8 cellular contexts compared by ENCODE assay signal in genomic region chr1:26472330-26472900, GRCh38. TPM values are rescaled to one million over a fixed set of nuclear protein-coding genes. Genes with fewer than 3 reads are reported as not detected.
DNase-seq lines count a peak whose midpoint lies in the region; ATAC-seq and TF ChIP-seq lines count a peak whose summit lies in the region.

Gene HMGN2 (plus strand): TSS chr1:26472440. CDS start chr1:26472613, 173 bp downstream.

- H3K27ac Mint-ChIP-seq in activated naive CD4-positive, alpha-beta T cell treated with anti-CD3 and anti-CD28 coated beads, Interleukin-2, amount 50 U/mL, for 72 hours, result peak within 1 kb of the TSS; percentile 94 to 99
- peak within 1 kb of the TSS; percentile 91 for H3K27ac Mint-ChIP-seq in glutamatergic neuron (ENCODE audit: unreplicated experiment)

- H3K27ac ChIP-seq in MM.1S (ENCODE audit: low read length), result peak within 1 kb of the TSS; percentile 98
- H3K27ac ChIP-seq in osteoblast (ENCODE audit: low read depth, low read length), result peak within 1 kb of the TSS; percentile 91
- H3K27ac ChIP-seq in temporal lobe (ENCODE audit: low read depth, low read length), result peak within 1 kb of the TSS; percentile 98

- H4K20me1 ChIP-seq in MM.1S (ENCODE audit: insufficient read depth, low read length), result peaks cover 24% of the 10 kb centered on the region
- H4K20me1 ChIP-seq in osteoblast (ENCODE audit: insufficient read depth, low read length), result peaks cover 52% of the 10 kb centered on the region

- peaks cover 37% of the 10 kb centered on the region for H3K4me1 Mint-ChIP-seq in glutamatergic neuron (ENCODE audit: low read depth, unreplicated experiment)

- H3K4me3 ChIP-seq in HAP-1 (peak within 1 kb of the TSS; percentile 91), MM.1S (ENCODE audit: low read length) (peak within 1 kb of the TSS; percentile 93), osteoblast (ENCODE audit: insufficient read depth, low read length) (peak within 1 kb of the TSS; percentile 87)

- in situ Hi-C loops in HAP-1 (cut with MboI; ENCODE audit: low sequenced_read_pairs), result no loop called here

- peaks cover 11% of the 10 kb centered on the region for H3K27me3 Mint-ChIP-seq in glutamatergic neuron (ENCODE audit: unreplicated experiment)

- peaks cover 27% of the 10 kb centered on the region for H3K79me2 ChIP-seq in MM.1S (ENCODE audit: low read length)
- H3K79me2 ChIP-seq in osteoblast (ENCODE audit: insufficient read depth, low read length), result peaks cover 21% of the 10 kb centered on the region

- peak within 1 kb of the TSS; percentile 92 for H3K4me2 ChIP-seq in MM.1S (ENCODE audit: low read depth, low read length)
- peak within 1 kb of the TSS; percentile 98 for H3K4me2 ChIP-seq in osteoblast (ENCODE audit: insufficient read depth, low read length)

- H2AFZ ChIP-seq in MM.1S (ENCODE audit: low read length), result peak within 1 kb of the TSS; percentile 51; the same call in 1 of the 2 replicates
- peak within 1 kb of the TSS; percentile 62 for H2AFZ ChIP-seq in osteoblast (ENCODE audit: low read length)

- no peaks in the 10 kb centered on the region for H3K27me3 ChIP-seq in HAP-1 (ENCODE audit: low read depth)
- H3K27me3 ChIP-seq in MM.1S (replicated peaks; ENCODE audit: insufficient read depth, low read length), result no peaks in the 10 kb centered on the region
- H3K27me3 ChIP-seq in osteoblast (ENCODE audit: insufficient read depth, low read length), result no peaks in the 10 kb centered on the region

- peak within 1 kb of the TSS; percentile 92 for H3K4me3 Mint-ChIP-seq in glutamatergic neuron (ENCODE audit: unreplicated experiment)

- H3K9ac ChIP-seq in MM.1S (ENCODE audit: low read length), result peak within 1 kb of the TSS; percentile 100

- DNase-seq in GM04504 (ENCODE audit: low read depth) (peak; percentile 72), HAP-1 (ENCODE audit: low spot score in 2 of 2) (peak; percentile 88 to 96), MM.1S (peak; percentile 92), SKM-1 treated with dmso at 0.1 percent for 144 hours (lab: John Stamatoyannopoulos, UW; ENCODE audit: unreplicated experiment) (peak; percentile 98), glutamatergic neuron (peak; percentile 87), osteoblast (ENCODE audit: insufficient read length, low spot score, missing footprints) (peak; percentile 96)
- DNase-seq in activated naive CD4-positive, alpha-beta T cell treated with anti-CD3 and anti-CD28 coated beads, Interleukin-2, amount 50 U/mL, for 72 hours (ENCODE audit: low spot score in 2 of 2), result peak; percentile 87 to 89

- no peaks in the 10 kb centered on the region for H3K9me3 Mint-ChIP-seq in activated naive CD4-positive, alpha-beta T cell treated with anti-CD3 and anti-CD28 coated beads, Interleukin-2, amount 50 U/mL, for 72 hours
- peaks cover 10% of the 10 kb centered on the region for H3K9me3 Mint-ChIP-seq in glutamatergic neuron (ENCODE audit: unreplicated experiment)

- peaks cover 66% of the 10 kb centered on the region for H3K36me3 ChIP-seq in HAP-1 (replicated peaks)
- H3K36me3 ChIP-seq in MM.1S (replicated peaks; ENCODE audit: insufficient read depth, low read length), result peaks cover 20% of the 10 kb centered on the region; the same call in 1 of the 2 replicates
- H3K36me3 ChIP-seq in osteoblast (ENCODE audit: insufficient read depth, low read length), result peaks cover 57% of the 10 kb centered on the region

- H3K36me3 Mint-ChIP-seq in activated naive CD4-positive, alpha-beta T cell treated with anti-CD3 and anti-CD28 coated beads, Interleukin-2, amount 50 U/mL, for 72 hours, result peaks cover 45% of the 10 kb centered on the region in 2 donors
- H3K36me3 Mint-ChIP-seq in glutamatergic neuron (ENCODE audit: unreplicated experiment), result no peaks in the 10 kb centered on the region

- H3K4me1 ChIP-seq in HAP-1, result peaks cover 34% of the 10 kb centered on the region
- peaks cover 21% of the 10 kb centered on the region for H3K4me1 ChIP-seq in MM.1S (ENCODE audit: low read length)
- peaks cover 34% of the 10 kb centered on the region for H3K4me1 ChIP-seq in osteoblast (ENCODE audit: insufficient read depth, low read length)

- ATAC-seq in activated naive CD4-positive, alpha-beta T cell treated with anti-CD3 and anti-CD28 coated beads, Interleukin-2, amount 50 U/mL, for 72 hours, result peak; percentile 76 to 78

- H3F3A ChIP-seq in MM.1S (ENCODE audit: insufficient read depth, low read length), result peaks cover 54% of the 10 kb centered on the region

- H3K9me3 ChIP-seq in HAP-1 (no peaks in the 10 kb centered on the region), MM.1S (replicated peaks; ENCODE audit: insufficient read depth, low read length) (no peaks in the 10 kb centered on the region), osteoblast (ENCODE audit: low read depth, low read length) (no peaks in the 10 kb centered on the region)

- H3K9me2 ChIP-seq in MM.1S (replicated peaks; ENCODE audit: insufficient read depth, low read length), result no peaks in the 10 kb centered on the region

- TF ChIP-seq CTCF in MM.1S (IDR thresholded peaks at IDR 0.05; ENCODE audit: low read length) (no peak), glutamatergic neuron (IDR thresholded peaks at IDR 0.05; ENCODE audit: partially characterized antibody, unreplicated experiment) (no peak), osteoblast (IDR thresholded peaks at IDR 0.05; ENCODE audit: extremely low read depth, low read depth, low read length) (no peak)

RNA-seq across cellular contexts. Expression of gene HMGN2, which starts in this region (rescaled TPM):
- 100 to 1,000 TPM; 649 to 992 TPM for total RNA-seq in activated naive CD4-positive, alpha-beta T cell treated with anti-CD3 and anti-CD28 coated beads, Interleukin-2, amount 50 U/mL, for 72 hours
- 187 TPM for total RNA-seq in glutamatergic neuron (ENCODE audit: unreplicated experiment)
- total RNA-seq in osteoblast, result 181 and 198 TPM in 2 replicates
- total RNA-seq in temporal lobe, result 191 TPM

Comparison
In these comparisons a context has a peak if more than half of its experiments do, and no peak if none do; other contexts are left out.
1. Peak in every context shown above with its lines: DNase-seq, ATAC-seq, H3K4me3 ChIP-seq and H3K27ac ChIP-seq.